ENCODE assay signal across 8 cellular contexts in genomic region chr17:27381007-27381501, GRCh38.
DNase-seq lines count a peak whose midpoint lies in the region; ATAC-seq and TF ChIP-seq lines count a peak whose summit lies in the region.

No MANE protein-coding gene starts in this region.

- H3K4me3 ChIP-seq in OCI-LY3 (ENCODE audit: low read length) (no peak overlapping the region), fibroblast of lung (replicated peaks in 1 of 4; ENCODE audit: control extremely low read depth in 1 of 4, insufficient read depth in 1 of 4, low read depth in 3 of 4, low read length in 4 of 4) (no peak overlapping the region), neutrophil (ENCODE audit: low read depth in 1 of 2, low read length in 1 of 2) (no peak overlapping the region), suprapubic skin (no peak overlapping the region)

- H3K9me3 ChIP-seq in OCI-LY3 (ENCODE audit: insufficient read depth, low read length) = no peaks in the 10 kb centered on the region
- no peaks in the 10 kb centered on the region for H3K9me3 ChIP-seq in fibroblast of lung (ENCODE audit: control insufficient read depth, insufficient read depth, low read depth, low read length)
- H3K9me3 ChIP-seq in neutrophil = no peaks in the 10 kb centered on the region
- H3K9me3 ChIP-seq in suprapubic skin = no peaks in the 10 kb centered on the region

- H3K79me2 ChIP-seq in OCI-LY3 (ENCODE audit: low read length) = no peaks in the 10 kb centered on the region
- no peaks in the 10 kb centered on the region for H3K79me2 ChIP-seq in fibroblast of lung (ENCODE audit: control insufficient read depth, insufficient read depth, low read length)

- DNase-seq in activated T-cell treated with anti-CD3 and anti-CD28 coated beads, Interleukin-2, amount 50 U/mL, for 1 hour = peak; percentile 74
- DNase-seq in fibroblast of lung (ENCODE audit: low read depth in 2 of 2) (peak; percentile 48 to 53), suprapubic skin (ENCODE audit: low spot score in 2 of 2) (peak; percentile 78)

- no peak overlapping the region for H3K9ac ChIP-seq in OCI-LY3 (ENCODE audit: low read length)
- H3K9ac ChIP-seq in fibroblast of lung (ENCODE audit: insufficient read depth, low read length) = no peak overlapping the region

- H4K20me1 ChIP-seq in OCI-LY3 (ENCODE audit: insufficient read depth, low read length) (no peaks in the 10 kb centered on the region), fibroblast of lung (ENCODE audit: control insufficient read depth, extremely low read depth, insufficient read depth, low read length) (no peaks in the 10 kb centered on the region)

- H3K36me3 ChIP-seq in OCI-LY3 (replicated peaks; ENCODE audit: low read depth, low read length) (no peaks in the 10 kb centered on the region), fibroblast of lung (ENCODE audit: control insufficient read depth, insufficient read depth, low read length) (no peaks in the 10 kb centered on the region), neutrophil (no peaks in the 10 kb centered on the region), suprapubic skin (no peaks in the 10 kb centered on the region)

- no peak for TF ChIP-seq POLR2A in suprapubic skin (IDR thresholded peaks at IDR 0.05)

- peak; percentile 100 for TF ChIP-seq CTCF in GM12873 (IDR thresholded peaks at IDR 0.05; ENCODE audit: insufficient read depth, low read depth, low read length, missing control alignments)
- peak; percentile 98 for TF ChIP-seq CTCF in OCI-LY3 (IDR thresholded peaks at IDR 0.05; ENCODE audit: low read depth, low read length)
- TF ChIP-seq CTCF in fibroblast of lung (conservative IDR thresholded peaks at IDR 0.05 in 1 of 2, IDR thresholded peaks at IDR 0.05 in 1 of 2; ENCODE audit: low read depth in 1 of 2, low read length in 2 of 2) = peak; percentile 67 to 75
- peak; percentile 70 for TF ChIP-seq CTCF in neutrophil (IDR thresholded peaks at IDR 0.05)
- peak; percentile 50 to 81 for TF ChIP-seq CTCF in suprapubic skin (IDR thresholded peaks at IDR 0.05)

- H3K27ac ChIP-seq in OCI-LY3 (ENCODE audit: low read length) (no peak overlapping the region), fibroblast of lung (ENCODE audit: insufficient read depth, low read length) (no peak overlapping the region), neutrophil (no peak overlapping the region), suprapubic skin (no peak overlapping the region)

- peak; percentile 55 for ATAC-seq in HG03571 (IDR thresholded peaks at IDR 0.05; ENCODE audit: unreplicated experiment)
- no peak for ATAC-seq in GM19324 (IDR thresholded peaks at IDR 0.05; ENCODE audit: low FRiP score, unreplicated experiment)

- H3K27me3 ChIP-seq in OCI-LY3 (ENCODE audit: low read depth, low read length) = peaks cover 4% of the 10 kb centered on the region
- no peaks in the 10 kb centered on the region for H3K27me3 ChIP-seq in fibroblast of lung (ENCODE audit: control insufficient read depth, insufficient read depth, low read length)
- peaks cover 17% of the 10 kb centered on the region for H3K27me3 ChIP-seq in neutrophil
- H3K27me3 ChIP-seq in suprapubic skin = no peaks in the 10 kb centered on the region

- H2AFZ ChIP-seq in OCI-LY3 (ENCODE audit: low read depth, low read length) (no peak overlapping the region), fibroblast of lung (ENCODE audit: low read length) (no peak overlapping the region)

- WGBS in suprapubic skin = 48% methylated on average over 21 of the region's 22 CpGs

- H3K4me1 ChIP-seq in OCI-LY3 (ENCODE audit: low read length) (peaks cover 13% of the 10 kb centered on the region), fibroblast of lung (ENCODE audit: control insufficient read depth, extremely low read depth, insufficient read depth, low read length) (peaks cover 16% of the 10 kb centered on the region), neutrophil (ENCODE audit: control insufficient read depth in 1 of 2, insufficient read depth in 1 of 2, low read depth in 1 of 2, low read length in 1 of 2) (no peaks in the 10 kb centered on the region), suprapubic skin (peaks cover 25% of the 10 kb centered on the region)

- H3K4me2 ChIP-seq in OCI-LY3 (ENCODE audit: low read length) (peak overlapping the region; percentile 43), fibroblast of lung (ENCODE audit: extremely low read depth, insufficient read depth, low read length) (no peak overlapping the region)

- no peak for TF ChIP-seq EP300 in suprapubic skin (IDR thresholded peaks at IDR 0.05)
